In the genomic region with DNA sequence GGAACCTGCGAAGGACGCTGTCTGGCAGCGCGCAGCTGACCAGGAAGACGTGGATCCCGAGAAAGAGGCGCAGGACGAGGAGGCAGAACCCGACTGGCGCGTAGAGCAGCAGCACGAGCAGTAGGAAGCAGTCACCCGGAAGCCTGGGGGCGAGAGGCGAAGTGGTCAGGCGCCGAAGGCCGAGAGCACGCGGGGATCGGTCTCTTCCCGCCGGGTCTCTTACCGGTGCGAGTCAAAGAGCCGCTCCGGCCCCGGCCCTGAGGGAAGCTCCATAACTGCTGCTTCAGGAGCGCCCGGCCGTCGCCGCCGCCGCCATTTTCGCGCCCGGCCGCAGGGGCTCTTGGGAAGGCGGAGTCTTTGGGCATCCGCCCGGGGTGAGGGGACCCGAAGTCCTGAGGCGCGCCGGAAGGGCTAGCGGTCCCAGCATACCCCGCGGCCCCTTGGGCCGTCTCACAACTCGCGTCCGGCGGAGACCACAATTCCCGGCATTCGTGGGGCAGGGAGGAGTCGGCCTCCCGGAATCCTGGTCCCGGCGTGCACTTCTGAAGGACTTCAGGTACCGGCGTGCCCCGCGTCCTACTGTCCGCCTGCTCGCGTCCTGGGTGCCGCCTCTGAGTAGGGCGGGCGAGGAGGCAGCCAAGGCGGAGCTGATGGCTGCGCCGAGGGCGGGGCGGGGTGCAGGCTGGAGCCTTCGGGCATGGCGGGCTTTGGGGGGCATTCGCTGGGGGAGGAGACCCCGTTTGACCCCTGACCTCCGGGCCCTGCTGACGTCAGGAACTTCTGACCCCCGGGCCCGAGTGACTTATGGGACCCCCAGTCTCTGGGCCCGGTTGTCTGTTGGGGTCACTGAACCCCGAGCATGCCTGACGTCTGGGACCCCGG, we compare ENCODE assay signal across 1 cellular context.
TF ChIP-seq lines count a peak whose summit lies in the region.

A gene with protein sequence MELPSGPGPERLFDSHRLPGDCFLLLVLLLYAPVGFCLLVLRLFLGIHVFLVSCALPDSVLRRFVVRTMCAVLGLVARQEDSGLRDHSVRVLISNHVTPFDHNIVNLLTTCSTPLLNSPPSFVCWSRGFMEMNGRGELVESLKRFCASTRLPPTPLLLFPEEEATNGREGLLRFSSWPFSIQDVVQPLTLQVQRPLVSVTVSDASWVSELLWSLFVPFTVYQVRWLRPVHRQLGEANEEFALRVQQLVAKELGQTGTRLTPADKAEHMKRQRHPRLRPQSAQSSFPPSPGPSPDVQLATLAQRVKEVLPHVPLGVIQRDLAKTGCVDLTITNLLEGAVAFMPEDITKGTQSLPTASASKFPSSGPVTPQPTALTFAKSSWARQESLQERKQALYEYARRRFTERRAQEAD (minus strand): TSS at position 350 of the 882 bp plus-strand sequence. CDS start 77 bp downstream, at position 273.
TSS of gene HTRA2 (plus strand) at position 577 of the 882 bp plus-strand sequence. CDS start at position 651, 74 bp downstream.

TF ChIP-seq in H1, 55 proteins besides CTCF, POLR2A, EP300 and RAD21 (continued from another document):
- TF ChIP-seq SP2 (IDR thresholded peaks at IDR 0.05; ENCODE audit: low read length): no peak
- no peak for TF ChIP-seq CBX8 (IDR thresholded peaks at IDR 0.05; ENCODE audit: borderline replicate concordance, low read depth, low read length)
